Comparison of ENCODE assay signal across 1 cellular context in genomic region chr15:78747877-78748276, GRCh38.
A peak's percentile ranks its signal among the peaks of the same experiment; 100 is the strongest.
TF ChIP-seq lines count a peak whose summit lies in the region.

No MANE protein-coding gene starts in this region.

TF ChIP-seq in K562, 482 proteins besides CTCF, POLR2A, EP300 and RAD21 (continued from another document):
- TF ChIP-seq MGA (IDR thresholded peaks at IDR 0.05): peak; percentile 76
